ENCODE assay signal across 20 cellular contexts in the genomic region with DNA sequence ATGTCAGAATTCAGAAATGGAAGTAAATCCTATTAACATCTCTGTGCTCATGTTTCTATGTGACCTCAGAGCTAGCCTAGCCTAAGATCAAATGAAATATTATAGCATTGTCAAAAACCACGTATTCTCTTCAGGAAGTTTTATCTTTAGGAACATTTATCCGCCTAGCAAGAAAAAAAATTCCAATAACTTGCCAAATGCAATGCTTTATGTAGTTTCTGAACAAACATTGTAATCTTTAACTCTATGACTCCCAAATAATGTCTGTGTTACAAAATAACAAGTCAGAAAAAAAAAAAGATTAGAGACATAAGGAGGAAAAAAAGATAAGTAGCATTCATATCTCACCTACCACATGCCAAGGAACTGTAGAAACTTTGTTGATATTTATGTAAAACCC.
"Had no signal": no experiment of that assay in that cellular context is flagged by ENCODE, and none has a peak within 500 bp of the region (broad histone marks: within the 10 kb centered on the region; RNA-seq: fewer than 3 reads in every experiment).

No MANE protein-coding gene starts in this region.

- FAIRE-seq: kidney had no signal

- H3K36me3 ChIP-seq: colonic mucosa, gastrocnemius medialis, left ventricle myocardium inferior, neutrophil, ovary, tibial artery, upper lobe of left lung, uterus had no signal

- H3K27ac ChIP-seq: colonic mucosa, gastrocnemius medialis, neutrophil, tibial artery, upper lobe of left lung, uterus had no signal

- H3K4me3 Mint-ChIP-seq: endodermal cell; natural killer cell treated with Interleukin-12 subunit alpha and Interleukin-12 subunit beta and Interleukin-15 and Interleukin-18, amount 100 ng/mL, for 72 hours; stimulated activated effector memory CD8-positive, alpha-beta T cell treated with anti-CD3 and anti-CD28 coated beads, Interleukin-12 subunit alpha, Interleukin-12 subunit beta, amount 100 ng/mL, for 72 hours had no signal

- H3K27me3 ChIP-seq: colonic mucosa, gastrocnemius medialis, ovary, tibial artery, upper lobe of left lung, uterus had no signal

- H3K4me1 ChIP-seq: colonic mucosa, gastrocnemius medialis, tibial artery, upper lobe of left lung, uterus had no signal

- H3K27ac Mint-ChIP-seq: endodermal cell; natural killer cell treated with Interleukin-12 subunit alpha and Interleukin-12 subunit beta and Interleukin-15 and Interleukin-18, amount 100 ng/mL, for 72 hours; stimulated activated effector memory CD8-positive, alpha-beta T cell treated with anti-CD3 and anti-CD28 coated beads, Interleukin-12 subunit alpha, Interleukin-12 subunit beta, amount 100 ng/mL, for 72 hours had no signal

- H3K9me3 Mint-ChIP-seq: endodermal cell; natural killer cell treated with Interleukin-12 subunit alpha and Interleukin-12 subunit beta and Interleukin-15 and Interleukin-18, amount 100 ng/mL, for 72 hours; stimulated activated effector memory CD8-positive, alpha-beta T cell treated with anti-CD3 and anti-CD28 coated beads, Interleukin-12 subunit alpha, Interleukin-12 subunit beta, amount 100 ng/mL, for 72 hours had no signal

- ATAC-seq: gastrocnemius medialis; natural killer cell treated with Interleukin-12 subunit alpha and Interleukin-12 subunit beta and Interleukin-15 and Interleukin-18, amount 100 ng/mL, for 72 hours; stimulated activated effector memory CD8-positive, alpha-beta T cell treated with anti-CD3 and anti-CD28 coated beads, Interleukin-12 subunit alpha, Interleukin-12 subunit beta, amount 100 ng/mL, for 72 hours; stimulated activated naive CD8-positive, alpha-beta T cell treated with anti-CD3 and anti-CD28 coated beads, Interleukin-15, Interleukin-2, amounts not matched to agents 100 U/mL and 50 U/mL, for 24 hours had no signal

- H3K36me3 Mint-ChIP-seq: natural killer cell treated with Interleukin-12 subunit alpha and Interleukin-12 subunit beta and Interleukin-15 and Interleukin-18, amount 100 ng/mL, for 72 hours; stimulated activated effector memory CD8-positive, alpha-beta T cell treated with anti-CD3 and anti-CD28 coated beads, Interleukin-12 subunit alpha, Interleukin-12 subunit beta, amount 100 ng/mL, for 72 hours had no signal

- H3K4me3 ChIP-seq: colonic mucosa, gastrocnemius medialis, left ventricle myocardium inferior, lung, ovary, tibial artery, upper lobe of left lung, uterus had no signal

- H3K9me3 ChIP-seq: colonic mucosa, gastrocnemius medialis, left ventricle myocardium inferior, neutrophil, ovary, tibial artery, upper lobe of left lung, uterus had no signal

- H3K4me1 Mint-ChIP-seq: stimulated activated effector memory CD8-positive, alpha-beta T cell treated with anti-CD3 and anti-CD28 coated beads, Interleukin-12 subunit alpha, Interleukin-12 subunit beta, amount 100 ng/mL, for 72 hours had no signal

- DNase-seq: colonic mucosa; dermis blood vessel endothelial cell; effector CD4-positive, alpha-beta T cell; endodermal cell; gastrocnemius medialis; glutamatergic neuron; kidney; left ventricle myocardium inferior; mesenchymal stem cell; stimulated activated CD4-positive, alpha-beta T cell treated with anti-CD3 and anti-CD28 coated beads, Interleukin-4, amount 100 ng/mL, for 1 hour; stimulated activated CD8-positive, alpha-beta memory T cell treated with anti-CD3 and anti-CD28 coated beads, Interleukin-4, amount 100 ng/mL, for 48 hours; stimulated activated naive CD8-positive, alpha-beta T cell treated with anti-CD3 and anti-CD28 coated beads, Interleukin-15, Interleukin-2, amounts not matched to agents 100 U/mL and 50 U/mL, for 24 hours; tibial artery; upper lobe of left lung; uterus had no signal
